8 cellular contexts compared by ENCODE assay signal in genomic region chr17:17693253-17693954, GRCh38. TPM values are rescaled to one million over a fixed set of nuclear protein-coding genes. Genes with fewer than 3 reads are reported as not detected.
DNase-seq lines count a peak whose midpoint lies in the region; ATAC-seq and TF ChIP-seq lines count a peak whose summit lies in the region.

No MANE protein-coding gene starts in this region.

- peak overlapping the region; percentile 97 for H3K27ac Mint-ChIP-seq in T-helper 17 cell

- ATAC-seq in T-helper 17 cell (no peak), GM18502 (IDR thresholded peaks at IDR 0.05; ENCODE audit: poor library complexity, unreplicated experiment) (no peak), GM21447 (IDR thresholded peaks at IDR 0.05; ENCODE audit: unreplicated experiment) (no peak)

- peak; percentile 42 for DNase-seq in DMS153 treated with DMSO at 0.1 percent for 48 hours (lab: John Stamatoyannopoulos, UW; ENCODE audit: unreplicated experiment)
- peak; percentile 36 for DNase-seq in MG63
- no peak for DNase-seq in T-helper 17 cell
- peak; percentile 69 for DNase-seq in foreskin melanocyte
- no peak for DNase-seq in NOMO-1 (lab: John Stamatoyannopoulos, UW; ENCODE audit: unreplicated experiment in 2 of 2)

- TF ChIP-seq CTCF in neutrophil (IDR thresholded peaks at IDR 0.05) = no peak

- H3K4me1 ChIP-seq in neutrophil (ENCODE audit: control insufficient read depth in 1 of 2, insufficient read depth in 1 of 2, low read depth in 1 of 2, low read length in 1 of 2) = peaks cover 16 to 21% of the 10 kb centered on the region in 2 experiments

- H3K36me3 Mint-ChIP-seq in T-helper 17 cell (ENCODE audit: low read depth) = no peaks in the 10 kb centered on the region

- no peaks in the 10 kb centered on the region for H3K27me3 ChIP-seq in MG63
- no peaks in the 10 kb centered on the region for H3K27me3 ChIP-seq in neutrophil

- H3K27ac ChIP-seq in neutrophil = peak overlapping the region; percentile 84

- H3K36me3 ChIP-seq in MG63 (no peaks in the 10 kb centered on the region), neutrophil (no peaks in the 10 kb centered on the region)

- H3K4me1 Mint-ChIP-seq in T-helper 17 cell = peaks cover 42% of the 10 kb centered on the region

- H3K4me3 ChIP-seq in MG63 (no peak overlapping the region; the same call in 1 of the 2 replicates), neutrophil (ENCODE audit: low read depth in 1 of 2, low read length in 1 of 2) (peak overlapping the region; percentile 95 to 97)

- H3K27me3 Mint-ChIP-seq in T-helper 17 cell = no peaks in the 10 kb centered on the region

- peak overlapping the region; percentile 86 for H3K4me3 Mint-ChIP-seq in T-helper 17 cell

- H3K9me3 ChIP-seq in MG63 (no peaks in the 10 kb centered on the region), T-helper 17 cell (ENCODE audit: control insufficient read depth, low read length, poor library complexity, severe bottlenecking) (no peaks in the 10 kb centered on the region), neutrophil (no peaks in the 10 kb centered on the region)

RNA-seq across cellular contexts. Expression of gene RAI1, which starts 12.1 kb away (rescaled TPM):
- 2.9 and 7.1 TPM in 2 replicates for total RNA-seq in MG63 (2014; rRNA removed; shearing (Covaris generic); ENCODE audit: low replicate concordance)
- 10 to 100 TPM; 18.4 to 18.6 TPM for total RNA-seq in T-helper 17 cell

Comparison
In these comparisons a context has a peak if more than half of its experiments do, and no peak if none do; other contexts are left out.
1. DNase-seq: peak in DMS153 treated with DMSO at 0.1 percent for 48 hours (single experiment), MG63 (single experiment) and foreskin melanocyte (single experiment); none in T-helper 17 cell (0 of 3) and NOMO-1 (0 of 2).